In genomic region chr1:14261395-14261794, GRCh38 we compare ENCODE assay signal across 2 cellular contexts.
TF ChIP-seq lines count a peak whose summit lies in the region.

No MANE protein-coding gene starts in this region.

TF ChIP-seq in H1, 55 proteins besides CTCF, POLR2A, EP300 and RAD21 (continued from another document):
- TF ChIP-seq CBX5 (IDR thresholded peaks at IDR 0.05; ENCODE audit: low read depth, low read length) (no peak), TAF1 (IDR thresholded peaks at IDR 0.05; ENCODE audit: low read depth, low read length) (no peak), SRF (IDR thresholded peaks at IDR 0.05; ENCODE audit: low read depth, low read length) (no peak), TEAD4 (IDR thresholded peaks at IDR 0.05; ENCODE audit: low read depth, low read length) (no peak), CEBPB (IDR thresholded peaks at IDR 0.05; ENCODE audit: low read depth, low read length) (no peak), MAX (IDR thresholded peaks at IDR 0.05) (no peak), CHD1 (IDR thresholded peaks at IDR 0.05; ENCODE audit: low read depth, low read length) (no peak), ZNF274 (IDR thresholded peaks at IDR 0.05; ENCODE audit: borderline replicate concordance, extremely low read depth, low read length) (no peak), SAP30 (IDR thresholded peaks at IDR 0.05; ENCODE audit: insufficient read depth, insufficient replicate concordance, low read length) (no peak), SIN3A (conservative IDR thresholded peaks at IDR 0.05 in 1 of 2, IDR thresholded peaks at IDR 0.05 in 1 of 2; ENCODE audit: low read depth in 1 of 2, low read length in 2 of 2) (no peak), GABPA (IDR thresholded peaks at IDR 0.05; ENCODE audit: borderline replicate concordance, insufficient read depth, low read length) (no peak), ATF3 (IDR thresholded peaks at IDR 0.05; ENCODE audit: insufficient read depth, low read depth, low read length) (no peak), CBX8 (IDR thresholded peaks at IDR 0.05; ENCODE audit: borderline replicate concordance, low read depth, low read length) (no peak), TCF12 (IDR thresholded peaks at IDR 0.05; ENCODE audit: low read depth, low read length) (no peak), FOSL1 (IDR thresholded peaks at IDR 0.05; ENCODE audit: insufficient read depth, low read depth, low read length) (no peak), MAFK (IDR thresholded peaks at IDR 0.05; ENCODE audit: low read depth, low read length) (no peak), CREB1 (IDR thresholded peaks at IDR 0.05) (no peak)

TF ChIP-seq in HepG2, 621 proteins besides CTCF, POLR2A, EP300 and RAD21 (continued from another document):
- TF ChIP-seq ZBTB34 (CRISPR knock-in tag; IDR thresholded peaks at IDR 0.05): no peak
- no peak for TF ChIP-seq ZNF670 (CRISPR knock-in tag; IDR thresholded peaks at IDR 0.05; ENCODE audit: borderline replicate concordance)
- no peak for TF ChIP-seq SP5 (CRISPR knock-in tag; IDR thresholded peaks at IDR 0.05; ENCODE audit: borderline replicate concordance, low read depth)
- TF ChIP-seq ZNF619 (CRISPR knock-in tag; IDR thresholded peaks at IDR 0.05): no peak
